Comparison of ENCODE assay signal across 17 cellular contexts in genomic region chr5:42640835-42641234, GRCh38.
DNase-seq lines count a peak whose midpoint lies in the region; ATAC-seq, FAIRE-seq and TF ChIP-seq lines count a peak whose summit lies in the region.
"Had no signal": no experiment of that assay in that cellular context is flagged by ENCODE, and none has a peak within 500 bp of the region (broad histone marks: within the 10 kb centered on the region; RNA-seq: fewer than 3 reads in every experiment).

No MANE protein-coding gene starts in this region.

- H2AFZ ChIP-seq in hepatocyte, result no peak overlapping the region
- H2AFZ ChIP-seq: GM23338 had no signal

- H3K9me2 ChIP-seq in hepatocyte (replicated peaks; ENCODE audit: insufficient read depth), result no peaks in the 10 kb centered on the region

- ATAC-seq in foreskin keratinocyte, result peak; percentile 21
- ATAC-seq: A549, GM23338 had no signal

- no peak for TF ChIP-seq CTCF in LNCaP clone FGC (IDR thresholded peaks at IDR 0.05; ENCODE audit: control insufficient read depth, extremely low read depth, insufficient read depth)
- TF ChIP-seq CTCF in bronchial epithelial cell (IDR thresholded peaks at IDR 0.05; ENCODE audit: insufficient read depth, low read length, severe bottlenecking), result no peak
- TF ChIP-seq CTCF in foreskin keratinocyte (conservative IDR thresholded peaks at IDR 0.05), result no peak
- TF ChIP-seq CTCF in hepatocyte (IDR thresholded peaks at IDR 0.05; ENCODE audit: poor library complexity), result no peak
- no peak for TF ChIP-seq CTCF in WERI-Rb-1 (IDR thresholded peaks at IDR 0.05; ENCODE audit: low read depth, low read length)

- H3K27ac ChIP-seq in foreskin keratinocyte (peak overlapping the region; percentile 51), hepatocyte (no peak overlapping the region), WERI-Rb-1 (no peak overlapping the region)
- H3K27ac ChIP-seq: A549 had no signal

- DNase-seq in LNCaP clone FGC (ENCODE audit: low read depth) (peak; percentile 31), LoVo (ENCODE audit: low spot score) (peak; percentile 5), bronchial epithelial cell (ENCODE audit: low read depth) (peak; percentile 40), foreskin keratinocyte (peak in 1 of 2 donors; percentile 12), hepatocyte (ENCODE audit: low spot score) (no peak), WERI-Rb-1 (no peak), NCI-H446 (lab: John Stamatoyannopoulos, UW) (no peak), CD1c-positive myeloid dendritic cell (ENCODE audit: extremely low spot score) (no peak)
- DNase-seq: Caco-2; CD8-positive, alpha-beta memory T cell; DMS79 treated with DMSO at 0.1 percent for 48 hours; H7; IMR-90 had no signal

- no peaks in the 10 kb centered on the region for H3K27me3 ChIP-seq in bronchial epithelial cell (ENCODE audit: control insufficient read depth, insufficient read depth, low read length)
- no peaks in the 10 kb centered on the region for H3K27me3 ChIP-seq in foreskin keratinocyte
- H3K27me3 ChIP-seq in hepatocyte, result no peaks in the 10 kb centered on the region
- peaks cover 44% of the 10 kb centered on the region for H3K27me3 ChIP-seq in WERI-Rb-1 (ENCODE audit: insufficient read depth, low read depth, severe bottlenecking)

- no peaks in the 10 kb centered on the region for H3K79me2 ChIP-seq in hepatocyte

- H4K20me1 ChIP-seq in hepatocyte (ENCODE audit: insufficient read depth, poor library complexity, severe bottlenecking), result no peaks in the 10 kb centered on the region

- no peak for FAIRE-seq in bronchial epithelial cell (lab: Jason Lieb, UNC)
- FAIRE-seq: A549, G401.6, GM12891 had no signal

- no peak overlapping the region for H3K4me2 ChIP-seq in hepatocyte
- H3K4me2 ChIP-seq: A549, GM23338 had no signal

- H3K9me3 ChIP-seq in hepatocyte (ENCODE audit: low read depth), result no peaks in the 10 kb centered on the region
- H3K9me3 ChIP-seq in WERI-Rb-1 (ENCODE audit: severe bottlenecking), result no peaks in the 10 kb centered on the region
- H3K9me3 ChIP-seq: A549, Caco-2 had no signal

- 92% methylated on average over 2 of the region's 2 CpGs for WGBS in hepatocyte (ENCODE audit: low lambda C conversion rate, missing lambda C conversion rate)

- H3K4me3 ChIP-seq in LNCaP clone FGC (ENCODE audit: low read depth, low read length), result no peak overlapping the region
- no peak overlapping the region for H3K4me3 ChIP-seq in bronchial epithelial cell (ENCODE audit: low read depth, low read length)
- H3K4me3 ChIP-seq in hepatocyte, result no peak overlapping the region
- H3K4me3 ChIP-seq in WERI-Rb-1 (ENCODE audit: low read depth, low read length), result no peak overlapping the region
- H3K4me3 ChIP-seq: A549, GM23338 had no signal

- H3K4me1 ChIP-seq in foreskin keratinocyte, result peaks cover 17% of the 10 kb centered on the region
- H3K4me1 ChIP-seq in hepatocyte (ENCODE audit: insufficient read depth), result no peaks in the 10 kb centered on the region
- H3K4me1 ChIP-seq: A549 had no signal

- H3K36me3 ChIP-seq in bronchial epithelial cell (ENCODE audit: control insufficient read depth, insufficient read depth, low read length) (no peaks in the 10 kb centered on the region), hepatocyte (replicated peaks; ENCODE audit: insufficient read depth, low read depth) (no peaks in the 10 kb centered on the region), WERI-Rb-1 (no peaks in the 10 kb centered on the region)

Comparison
In these comparisons a context has a peak if more than half of its experiments do, and no peak if none do; other contexts are left out.
1. DNase-seq: peak in LNCaP clone FGC (single experiment), LoVo (single experiment) and bronchial epithelial cell (single experiment); none in hepatocyte (single experiment), WERI-Rb-1 (single experiment), NCI-H446 (0 of 2) and CD1c-positive myeloid dendritic cell (single experiment).